8 cellular contexts compared by ENCODE assay signal in genomic region chr1:220528679-220529529, GRCh38. TPM values are rescaled to one million over a fixed set of nuclear protein-coding genes. Genes with fewer than 3 reads are reported as not detected.
A peak's percentile ranks its signal among the peaks of the same experiment; 100 is the strongest.
DNase-seq lines count a peak whose midpoint lies in the region; ATAC-seq, FAIRE-seq and TF ChIP-seq lines count a peak whose summit lies in the region.

No MANE protein-coding gene starts in this region.

- peak; percentile 27 for ATAC-seq in HG02870 (IDR thresholded peaks at IDR 0.05; ENCODE audit: unreplicated experiment)
- peak; percentile 12 for ATAC-seq in activated B cell treated with CpG ODN at 0.5 μM for 24 hours (ENCODE audit: low read depth)

- peaks cover 21% of the 10 kb centered on the region for H3K4me1 Mint-ChIP-seq in activated B cell treated with CpG ODN at 0.5 μM for 24 hours
- peaks cover 28% of the 10 kb centered on the region for H3K4me1 Mint-ChIP-seq in glutamatergic neuron (ENCODE audit: low read depth, unreplicated experiment)

- no peak for TF ChIP-seq POLR2A in GM12892 (IDR thresholded peaks at IDR 0.05; ENCODE audit: low read depth, low read length)

- FAIRE-seq in GM12892 (lab: Jason Lieb, UNC), result no peak

- H3K27ac Mint-ChIP-seq in activated B cell treated with CpG ODN at 0.5 μM for 24 hours (peak overlapping the region; percentile 25), glutamatergic neuron (ENCODE audit: unreplicated experiment) (peak overlapping the region; percentile 93)

- H3K4me3 Mint-ChIP-seq in activated B cell treated with CpG ODN at 0.5 μM for 24 hours, result peak overlapping the region; percentile 76
- H3K4me3 Mint-ChIP-seq in glutamatergic neuron (ENCODE audit: unreplicated experiment), result peak overlapping the region; percentile 96

- intact Hi-C loops in activated B cell treated with CpG ODN at 0.5 μM for 24 hours (cut with micrococcal nuclease), result loop anchor here (2.0 to 5.0 kb wide), 3 partner anchors 232 to 307 kb away; no protein-coding TSS in a partner anchor

- peaks cover 2% of the 10 kb centered on the region for H3K36me3 Mint-ChIP-seq in activated B cell treated with CpG ODN at 0.5 μM for 24 hours (ENCODE audit: low read depth)
- peaks cover 6% of the 10 kb centered on the region for H3K36me3 Mint-ChIP-seq in glutamatergic neuron (ENCODE audit: unreplicated experiment)

- peak; percentile 51 for DNase-seq in NCI-H345 (lab: John Stamatoyannopoulos, UW)
- no peak for DNase-seq in NCI-H345 treated with DMSO at 0.1 percent for 48 hours (lab: John Stamatoyannopoulos, UW; ENCODE audit: unreplicated experiment)
- no peak for DNase-seq in activated B cell treated with CpG ODN at 0.5 μM for 24 hours
- DNase-seq in glutamatergic neuron, result peak; percentile 55
- DNase-seq in pons (ENCODE audit: low spot score), result peak; percentile 56
- no peak for DNase-seq in dedifferentiated amniotic fluid mesenchymal stem cell (ENCODE audit: extremely low spot score)
- DNase-seq in GM12892 (ENCODE audit: insufficient read length), result no peak

- no peak for TF ChIP-seq CTCF in activated B cell treated with CpG ODN at 0.5 μM for 24 hours (IDR thresholded peaks at IDR 0.05)
- TF ChIP-seq CTCF in glutamatergic neuron (IDR thresholded peaks at IDR 0.05; ENCODE audit: partially characterized antibody, unreplicated experiment), result no peak

- H3K27me3 Mint-ChIP-seq in activated B cell treated with CpG ODN at 0.5 μM for 24 hours, result peaks cover 31% of the 10 kb centered on the region
- peaks cover 7% of the 10 kb centered on the region for H3K27me3 Mint-ChIP-seq in glutamatergic neuron (ENCODE audit: unreplicated experiment)

- CTCF ChIA-PET in activated B cell treated with CpG ODN at 0.5 μM for 24 hours (lab: Charles Lee), result no interaction called here

- POLR2A ChIA-PET in activated B cell treated with CpG ODN at 0.5 μM for 24 hours (lab: Charles Lee), result no interaction called here

- H3K9me3 Mint-ChIP-seq in activated B cell treated with CpG ODN at 0.5 μM for 24 hours (peaks cover 6% of the 10 kb centered on the region), glutamatergic neuron (ENCODE audit: unreplicated experiment) (peaks cover 18% of the 10 kb centered on the region)

RNA-seq across cellular contexts. Expression of gene MARK1, which starts 1.0 kb away (rescaled TPM):
- total RNA-seq in activated B cell treated with CpG ODN at 0.5 μM for 24 hours (3.8 and 5.7 TPM in 2 replicates), glutamatergic neuron (ENCODE audit: unreplicated experiment) (105 TPM)
- 0.98 TPM for polyA plus RNA-seq in GM12892 (2012; ENCODE audit: missing spikeins)

Comparison
In these comparisons a context has a peak if more than half of its experiments do, and no peak if none do; other contexts are left out.
1. DNase-seq: peak in NCI-H345 (single experiment), glutamatergic neuron (single experiment) and pons (single experiment); none in NCI-H345 treated with DMSO at 0.1 percent for 48 hours (single experiment), activated B cell treated with CpG ODN at 0.5 μM for 24 hours (single experiment), dedifferentiated amniotic fluid mesenchymal stem cell (single experiment) and GM12892 (single experiment).
2. RNA of gene MARK1, which starts 1.0 kb away (total RNA-seq): 105 TPM in glutamatergic neuron (single experiment); 3.8 to 5.7 TPM in activated B cell treated with CpG ODN at 0.5 μM for 24 hours; every median in the first group is over 10 times any median in the second.